Comparison of ENCODE assay signal across 1 cellular context in genomic region chr1:61119085-61119484, GRCh38.
TF ChIP-seq lines count a peak whose summit lies in the region.

No MANE protein-coding gene starts in this region.

TF ChIP-seq in K562, 482 proteins besides CTCF, POLR2A, EP300 and RAD21 (continued from another document):
- TF ChIP-seq C11orf30 (IDR thresholded peaks at IDR 0.05; ENCODE audit: low read depth): peak; percentile 26; the same call in 1 of the 2 replicates
- TF ChIP-seq STAT5B (CRISPR knock-in tag; IDR thresholded peaks at IDR 0.05): no peak
- peak; percentile 51; the same call in 1 of the 2 replicates for TF ChIP-seq ZNF316 (IDR thresholded peaks at IDR 0.05)
- no peak for TF ChIP-seq BACH1 (tag; IDR thresholded peaks at IDR 0.05)
- TF ChIP-seq MITF (IDR thresholded peaks at IDR 0.05): no peak
- no peak for TF ChIP-seq SETDB1 (IDR thresholded peaks at IDR 0.05; ENCODE audit: low read length)
TF ChIP-seq in K562: peak in this region for 2.
